ENCODE assay signal across 17 cellular contexts in genomic region chr22:27561301-27561820, GRCh38.
DNase-seq lines count a peak whose midpoint lies in the region; ATAC-seq and TF ChIP-seq lines count a peak whose summit lies in the region.
"Had no signal": no experiment of that assay in that cellular context is flagged by ENCODE, and none has a peak within 500 bp of the region (broad histone marks: within the 10 kb centered on the region; RNA-seq: fewer than 3 reads in every experiment).

No MANE protein-coding gene starts in this region.

- H3K4me1 Mint-ChIP-seq in neural progenitor cell (peaks cover 64% of the 10 kb centered on the region), osteocyte (ENCODE audit: unreplicated experiment) (peaks cover 5% of the 10 kb centered on the region)
- H3K4me1 Mint-ChIP-seq: CD8-positive, alpha-beta memory T cell had no signal

- no peak overlapping the region for H2BK20ac ChIP-seq in IMR-90 (ENCODE audit: low read depth, low read length)

- no peak overlapping the region for H3K23ac ChIP-seq in IMR-90 (ENCODE audit: low read depth, low read length)

- H2AK9ac ChIP-seq in IMR-90 (replicated peaks; ENCODE audit: low read depth, low read length, poor library complexity): peak overlapping the region; percentile 58

- H3K9me3 ChIP-seq in BLaER1 (no peaks in the 10 kb centered on the region), IMR-90 (ENCODE audit: control insufficient read depth, insufficient read depth, low read length) (peaks cover 3% of the 10 kb centered on the region), neural progenitor cell (ENCODE audit: low read depth) (no peaks in the 10 kb centered on the region)

- WGBS in IMR-90 (ENCODE audit: extremely low coverage in 2 of 2, insufficient read length in 1 of 2), 2 experiments: 17% methylated on average over 1 of the region's 9 CpGs; no CpG with 5 or more reads in 1 of the 2 experiments

- CTCF ChIA-PET in IMR-90 (lab: Yijun Ruan, JAX): no interaction called here

- no peaks in the 10 kb centered on the region for H3K9me1 ChIP-seq in IMR-90 (ENCODE audit: insufficient read depth, low read length)

- no peaks in the 10 kb centered on the region for H3K79me2 ChIP-seq in neural progenitor cell (ENCODE audit: low read depth)

- peak overlapping the region; percentile 37 for H3K4me3 Mint-ChIP-seq in neural progenitor cell
- no peak overlapping the region for H3K4me3 Mint-ChIP-seq in osteocyte (ENCODE audit: unreplicated experiment)
- H3K4me3 Mint-ChIP-seq: CD8-positive, alpha-beta memory T cell had no signal

- in situ Hi-C loops in IMR-90 (cut with MboI; ENCODE audit: low sequenced_read_pairs): no loop called here

- H4K91ac ChIP-seq in IMR-90 (ENCODE audit: insufficient read depth, low read depth, low read length): no peak overlapping the region

- H3K9me3 Mint-ChIP-seq in neural progenitor cell (peaks cover 7% of the 10 kb centered on the region), osteocyte (ENCODE audit: unreplicated experiment) (no peaks in the 10 kb centered on the region)

- H3K18ac ChIP-seq in IMR-90 (ENCODE audit: low read depth, low read length): no peak overlapping the region

- H3K27ac Mint-ChIP-seq in neural progenitor cell (peak overlapping the region; percentile 85), osteocyte (ENCODE audit: unreplicated experiment) (no peak overlapping the region)
- H3K27ac Mint-ChIP-seq: CD8-positive, alpha-beta memory T cell had no signal

- H3K4ac ChIP-seq in IMR-90 (ENCODE audit: low read depth, low read length): no peak overlapping the region

- no peak overlapping the region for H3K9ac ChIP-seq in BLaER1
- H3K9ac ChIP-seq in IMR-90 (ENCODE audit: low read depth, low read length): no peak overlapping the region
- no peak overlapping the region for H3K9ac ChIP-seq in neural progenitor cell

- H4K8ac ChIP-seq in IMR-90 (ENCODE audit: low read depth in 2 of 2, low read length in 2 of 2): no peak overlapping the region

- H3K27me3 ChIP-seq in BLaER1 (no peaks in the 10 kb centered on the region), IMR-90 (ENCODE audit: control insufficient read depth, insufficient read depth, low read length) (peaks cover 36% of the 10 kb centered on the region), neural progenitor cell (no peaks in the 10 kb centered on the region)

- H3K79me1 ChIP-seq in IMR-90 (ENCODE audit: low read depth in 1 of 2, low read length in 2 of 2): no peaks in the 10 kb centered on the region

- no peaks in the 10 kb centered on the region for H4K20me1 ChIP-seq in BLaER1
- H4K20me1 ChIP-seq in IMR-90 (ENCODE audit: insufficient read depth, low read length): no peaks in the 10 kb centered on the region
- no peaks in the 10 kb centered on the region for H4K20me1 ChIP-seq in neural progenitor cell (ENCODE audit: low read depth)

- no peaks in the 10 kb centered on the region; the same call in 1 of the 2 replicates for H3K36me3 ChIP-seq in BLaER1
- no peaks in the 10 kb centered on the region for H3K36me3 ChIP-seq in IMR-90 (ENCODE audit: control insufficient read depth, insufficient read depth, low read length)
- no peaks in the 10 kb centered on the region for H3K36me3 ChIP-seq in neural progenitor cell

- H3K4me2 ChIP-seq in BLaER1 (peak overlapping the region; percentile 45), IMR-90 (ENCODE audit: low read depth, low read length) (no peak overlapping the region), neural progenitor cell (no peak overlapping the region)

- intact Hi-C loops in IMR-90 (cut with micrococcal nuclease): no loop called here

- TF ChIP-seq POLR2A in IMR-90 (IDR thresholded peaks at IDR 0.05; ENCODE audit: low read depth, low read length): no peak

- no TSS peak for BruUV-seq in IMR-90 (replicated peaks; lab: Mats Ljungman, UMichigan)

- ATAC-seq in IMR-90 (ENCODE audit: low read depth) (no peak), GM18907 (IDR thresholded peaks at IDR 0.05; ENCODE audit: unreplicated experiment) (no peak)

- H3K27ac ChIP-seq in BLaER1: 0 out of 2 replicates have a peak overlapping the region, but pooled peaks have one; percentile 1
- H3K27ac ChIP-seq in IMR-90 (ENCODE audit: insufficient read depth, low read length): no peak overlapping the region
- H3K27ac ChIP-seq in neural progenitor cell: no peak overlapping the region
- H3K27ac ChIP-seq: SK-N-MC had no signal

- H2AFZ ChIP-seq in IMR-90 (replicated peaks; ENCODE audit: low read length, poor library complexity) (no peak overlapping the region), neural progenitor cell (replicated peaks) (no peak overlapping the region)

- TF ChIP-seq CTCF in IMR-90 (conservative IDR thresholded peaks at IDR 0.05; ENCODE audit: low read depth, low read length): no peak
- no peak for TF ChIP-seq CTCF in fibroblast of pulmonary artery (IDR thresholded peaks at IDR 0.05; ENCODE audit: low read length, missing control alignments)
- TF ChIP-seq CTCF in neural progenitor cell (IDR thresholded peaks at IDR 0.05): no peak
- TF ChIP-seq CTCF in osteocyte (IDR thresholded peaks at IDR 0.05): no peak

- H3K36me3 Mint-ChIP-seq in neural progenitor cell (no peaks in the 10 kb centered on the region), osteocyte (ENCODE audit: unreplicated experiment) (no peaks in the 10 kb centered on the region)
- H3K36me3 Mint-ChIP-seq: CD8-positive, alpha-beta memory T cell had no signal

- POLR2A ChIA-PET in IMR-90 (lab: Charles Lee; ENCODE audit: unreplicated experiment): no interaction called here

- no peaks in the 10 kb centered on the region for H3F3A ChIP-seq in neural progenitor cell (ENCODE audit: low read depth)

- H2BK120ac ChIP-seq in IMR-90 (ENCODE audit: low read depth, low read length): no peak overlapping the region

- H2AK5ac ChIP-seq in IMR-90 (ENCODE audit: low read depth, low read length): no peak overlapping the region

- dilution Hi-C loops in IMR-90 (cut with HindIII; ENCODE audit: low sequenced_read_pairs, unreplicated experiment): no loop called here

- H3K27me3 Mint-ChIP-seq in neural progenitor cell (ENCODE audit: insufficient read depth, low read depth) (peaks cover 20% of the 10 kb centered on the region), osteocyte (ENCODE audit: unreplicated experiment) (no peaks in the 10 kb centered on the region)

- no peak overlapping the region for H2BK15ac ChIP-seq in IMR-90 (ENCODE audit: low read depth, low read length)

- no peak overlapping the region for H2BK5ac ChIP-seq in IMR-90 (ENCODE audit: low read depth, low read length, poor library complexity, severe bottlenecking)

- TF ChIP-seq RAD21 in IMR-90 (IDR thresholded peaks at IDR 0.05; ENCODE audit: low read length): no peak

- H4K5ac ChIP-seq in IMR-90 (ENCODE audit: low read depth, low read length): no peak overlapping the region

- no peak overlapping the region for H3K56ac ChIP-seq in IMR-90 (ENCODE audit: extremely low read depth, insufficient read depth, low read length)

- DNase-seq in IMR-90 (no peak), fibroblast of pulmonary artery (ENCODE audit: low read depth) (peak; percentile 56), neural progenitor cell (ENCODE audit: low spot score) (peak; percentile 41), NCI-H524 (lab: John Stamatoyannopoulos, UW) (no peak), NCI-H1105 treated with DMSO at 0.1 percent for 48 hours (lab: John Stamatoyannopoulos, UW) (no peak), osteocyte (ENCODE audit: extremely low spot score, unreplicated experiment) (no peak)
- DNase-seq: C1 segment of cervical spinal cord; CD8-positive, alpha-beta memory T cell; NCI-H1436; NCI-H1930; NCI-H2171; NCI-H748 treated with DMSO at 0.1 percent for 48 hours; NK-92 treated with Interleukin-12 subunit alpha and Interleukin-12 subunit beta, amount 100 ng/mL, for 24 hours; Right ventricle myocardium superior had no signal

- H3K14ac ChIP-seq in IMR-90 (replicated peaks; ENCODE audit: low read depth, low read length): no peak overlapping the region

- no peak overlapping the region for H3K4me3 ChIP-seq in BLaER1
- no peak overlapping the region for H3K4me3 ChIP-seq in IMR-90 (ENCODE audit: insufficient read depth, low read depth, low read length)
- no peak overlapping the region for H3K4me3 ChIP-seq in fibroblast of pulmonary artery (replicated peaks; ENCODE audit: low read depth, low read length)
- H3K4me3 ChIP-seq in neural progenitor cell: no peak overlapping the region
- H3K4me3 ChIP-seq: SK-N-MC had no signal

- H3K4me1 ChIP-seq in BLaER1: peaks cover 13% of the 10 kb centered on the region
- no peaks in the 10 kb centered on the region for H3K4me1 ChIP-seq in IMR-90 (ENCODE audit: control insufficient read depth, insufficient read depth, low read length)
- peaks cover 21% of the 10 kb centered on the region for H3K4me1 ChIP-seq in neural progenitor cell

TF ChIP-seq in IMR-90, 13 proteins besides CTCF, POLR2A, EP300 and RAD21:
- TF ChIP-seq NFE2L2 (IDR thresholded peaks at IDR 0.05; ENCODE audit: low read depth, low read length) (no peak), SMC3 (IDR thresholded peaks at IDR 0.05; ENCODE audit: low read depth, low read length) (no peak)

Comparison
In these comparisons a context has a peak if more than half of its experiments do, and no peak if none do; other contexts are left out.
1. DNase-seq: peak in fibroblast of pulmonary artery (single experiment) and neural progenitor cell (single experiment); none in IMR-90 (single experiment), NCI-H524 (0 of 2), NCI-H1105 treated with DMSO at 0.1 percent for 48 hours (single experiment) and osteocyte (single experiment).